ENCODE assay signal across 8 cellular contexts in genomic region chr1:35717911-35718476, GRCh38. TPM values are rescaled to one million over a fixed set of nuclear protein-coding genes. Genes with fewer than 3 reads are reported as not detected.
A peak's percentile ranks its signal among the peaks of the same experiment; 100 is the strongest.
DNase-seq lines count a peak whose midpoint lies in the region; ATAC-seq, FAIRE-seq and TF ChIP-seq lines count a peak whose summit lies in the region.

No MANE protein-coding gene starts in this region.

- ATAC-seq in GM21423 (IDR thresholded peaks at IDR 0.05; ENCODE audit: unreplicated experiment), result no peak

- dilution Hi-C loops in endothelial cell of umbilical vein (cut with MboI; ENCODE audit: extremely low pct_ligation_motif_present, low sequenced_read_pairs), result no loop called here

- H3K9me3 ChIP-seq in endothelial cell of umbilical vein (replicated peaks; ENCODE audit: control insufficient read depth, insufficient read depth, low read length) (no peaks in the 10 kb centered on the region), mononuclear cell (ENCODE audit: low read depth, low read length) (no peaks in the 10 kb centered on the region), transverse colon (no peaks in the 10 kb centered on the region)

- POLR2A ChIA-PET in endothelial cell of umbilical vein (lab: Charles Lee), result no interaction called here

- H4K20me1 ChIP-seq in endothelial cell of umbilical vein (replicated peaks; ENCODE audit: control insufficient read depth, extremely low read depth, insufficient read depth, low read length), result no peaks in the 10 kb centered on the region

- H3K36me3 ChIP-seq in endothelial cell of umbilical vein (ENCODE audit: control insufficient read depth in 2 of 2, extremely low read depth in 1 of 2, insufficient read depth in 2 of 2, low read length in 2 of 2) (peaks cover 0 to 12% of the 10 kb centered on the region in 2 experiments), transverse colon (no peaks in the 10 kb centered on the region)

- TF ChIP-seq EP300 in transverse colon (IDR thresholded peaks at IDR 0.05; ENCODE audit: low read depth), result no peak

- H3K4me3 ChIP-seq in HFF-Myc (replicated peaks; ENCODE audit: low read depth, low read length), result peak overlapping the region; percentile 81
- peak overlapping the region; percentile 65 to 84 (median 77) for H3K4me3 ChIP-seq in endothelial cell of umbilical vein (replicated peaks in 1 of 3; ENCODE audit: insufficient read depth in 1 of 3, low read depth in 1 of 3, low read length in 3 of 3)
- H3K4me3 ChIP-seq in mononuclear cell (ENCODE audit: low read length), result peak overlapping the region; percentile 78
- peak overlapping the region; percentile 48 to 91 (median 78) for H3K4me3 ChIP-seq in transverse colon

- TF ChIP-seq POLR2A in endothelial cell of umbilical vein (IDR thresholded peaks at IDR 0.05; ENCODE audit: low read depth, low read length) (no peak), transverse colon (IDR thresholded peaks at IDR 0.05) (no peak)

- CTCF ChIA-PET in endothelial cell of umbilical vein (lab: Charles Lee), result interaction anchor here (0.6 to 5.6 kb wide), 7 partner anchors 8 to 516 kb away, joined by 3 to 117 read pairs (median 4); no protein-coding TSS in a partner anchor

- 11 to 32% methylated on average over 3 to 10 of the region's 10 CpGs for WGBS in transverse colon (ENCODE audit: low coverage in 1 of 2), 2 donors

- peak overlapping the region; percentile 28 for H3K9ac ChIP-seq in endothelial cell of umbilical vein (replicated peaks; ENCODE audit: extremely low read depth, insufficient read depth, low read length)

- peak in 10 of 14 donors; percentile 12 to 61 (median 36) for DNase-seq in C1 segment of cervical spinal cord (lab: John Stamatoyannopoulos, UW)
- DNase-seq in HFF-Myc (ENCODE audit: extremely low read depth, low read depth), result no peak
- DNase-seq in SW480 (ENCODE audit: low spot score), result peak; percentile 29
- peak; percentile 51 for DNase-seq in endothelial cell of umbilical vein (ENCODE audit: low read depth, low spot score)
- peak; percentile 45 for DNase-seq in transverse colon
- DNase-seq in central memory CD4-positive, alpha-beta T cell, result no peak

- H3K27me3 ChIP-seq in endothelial cell of umbilical vein (ENCODE audit: control insufficient read depth in 2 of 2, insufficient read depth in 2 of 2, low read length in 2 of 2) (no peaks in the 10 kb centered on the region), mononuclear cell (ENCODE audit: insufficient read depth, low read length) (no peaks in the 10 kb centered on the region), transverse colon (no peaks in the 10 kb centered on the region)

- no peak for TF ChIP-seq CTCF in HFF-Myc (IDR thresholded peaks at IDR 0.05; ENCODE audit: low read depth, low read length, missing control alignments)
- TF ChIP-seq CTCF in endothelial cell of umbilical vein (IDR thresholded peaks at IDR 0.05; ENCODE audit: extremely low read depth in 1 of 2, insufficient read depth in 1 of 2, low read depth in 1 of 2, low read length in 2 of 2), result no peak
- TF ChIP-seq CTCF in transverse colon (IDR thresholded peaks at IDR 0.05), result no peak

- intact Hi-C loops in endothelial cell of umbilical vein (cut with micrococcal nuclease), result loop anchor here (2.0 to 5.0 kb wide), 2 partner anchors 81 to 526 kb away; partner anchors contain the start of gene SFPQ
- intact Hi-C loops in transverse colon (cut with DNase I; ENCODE audit: low total_unique reads), result loop anchor here (10.0 kb wide), 1 partner anchor 263 kb away; no protein-coding TSS in a partner anchor

- in situ Hi-C loops in transverse colon (cut with MboI; ENCODE audit: low pct_ligation_motif_present in 1 of 4, low pct_unique_long_range_greater_than_20kb in 1 of 4, low sequenced_read_pairs in 3 of 4), result loop anchor here in 1 of 4 donors (5.0 to 25.0 kb wide), 3 partner anchors 63 to 256 kb away; partner anchors contain the start of gene TFAP2E

- TSS peak; percentile 79 for BruUV-seq in endothelial cell of umbilical vein (replicated peaks; lab: Mats Ljungman, UMichigan)

- peak; percentile 67 for FAIRE-seq in endothelial cell of umbilical vein (lab: Jason Lieb, UNC)

- H3K79me2 ChIP-seq in endothelial cell of umbilical vein (ENCODE audit: control insufficient read depth, insufficient read depth, low read length), result peaks cover 32% of the 10 kb centered on the region

- H3K4me2 ChIP-seq in endothelial cell of umbilical vein (ENCODE audit: insufficient read depth, low read length), result peak overlapping the region; percentile 76

- peak overlapping the region; percentile 42 for H3K27ac ChIP-seq in endothelial cell of umbilical vein (ENCODE audit: insufficient read depth, low read depth, low read length)
- peak overlapping the region; percentile 77 to 89 (median 82) for H3K27ac ChIP-seq in transverse colon

- H3K9me1 ChIP-seq in endothelial cell of umbilical vein (replicated peaks; ENCODE audit: control insufficient read depth, extremely low read depth, insufficient read depth, low read length), result no peaks in the 10 kb centered on the region

- peak overlapping the region; percentile 35 for H2AFZ ChIP-seq in endothelial cell of umbilical vein (ENCODE audit: low read depth, low read length)

- peaks cover 13% of the 10 kb centered on the region for H3K4me1 ChIP-seq in endothelial cell of umbilical vein (ENCODE audit: control insufficient read depth, extremely low read depth, insufficient read depth, low read length)
- H3K4me1 ChIP-seq in mononuclear cell (ENCODE audit: insufficient read depth, low read length), result peaks cover 21% of the 10 kb centered on the region
- H3K4me1 ChIP-seq in transverse colon, result peaks cover 12 to 38% (median 18%) of the 10 kb centered on the region in 4 donors

TF ChIP-seq in endothelial cell of umbilical vein, 7 proteins besides CTCF, POLR2A, EP300 and RAD21:
- no peak for TF ChIP-seq JUN (IDR thresholded peaks at IDR 0.05; ENCODE audit: borderline replicate concordance, insufficient read depth, insufficient read length, low read depth)
- no peak for TF ChIP-seq MAX (IDR thresholded peaks at IDR 0.05; ENCODE audit: insufficient read depth, insufficient read length)
- no peak for TF ChIP-seq FOS (IDR thresholded peaks at IDR 0.05; ENCODE audit: borderline replicate concordance, insufficient read depth, low read length)
- TF ChIP-seq MYC (IDR thresholded peaks at IDR 0.05; ENCODE audit: low read depth, low read length), result no peak
- TF ChIP-seq GATA2 (IDR thresholded peaks at IDR 0.05; ENCODE audit: insufficient read depth, insufficient read length, low read depth, low read length), result no peak
- no peak for TF ChIP-seq EZH2 (IDR thresholded peaks at IDR 0.05; ENCODE audit: borderline replicate concordance, low read depth, low read length, severe bottlenecking)
- TF ChIP-seq POLR2AphosphoS5 (IDR thresholded peaks at IDR 0.05; ENCODE audit: insufficient read depth, low read depth, low read length), result no peak

RNA-seq across cellular contexts. Expression of gene C1orf216, which starts 0.7 kb away (rescaled TPM):
- 15.3 and 18.5 TPM in 2 replicates for total RNA-seq in endothelial cell of umbilical vein
- 12.4 and 13.3 TPM in 2 replicates for polyA plus RNA-seq in endothelial cell of umbilical vein
- polyA plus RNA-seq in endothelial cell of umbilical vein (2011; cell fraction: cytosol; rRNA removed), result 10.2 and 11.5 TPM in 2 replicates
- 14.0 and 18.7 TPM in 2 replicates for polyA plus RNA-seq in endothelial cell of umbilical vein (2011; cell fraction: nucleus; rRNA removed)
- polyA plus RNA-seq in endothelial cell of umbilical vein (2012), result 14.1 and 17.0 TPM in 2 replicates
- polyA minus RNA-seq in endothelial cell of umbilical vein, result 24.4 and 32.5 TPM in 2 replicates
- polyA minus RNA-seq in endothelial cell of umbilical vein (2011; cell fraction: cytosol; rRNA and poly(A)+ RNA removed), result 13.9 TPM
- polyA minus RNA-seq in endothelial cell of umbilical vein (2011; cell fraction: nucleus; rRNA and poly(A)+ RNA removed), result 4.5 and 4.9 TPM in 2 replicates
- 1.8 TPM for total RNA-seq in mononuclear cell
- 1 to 10 TPM; 2.8 to 6.7 (median 4.7) TPM for total RNA-seq in transverse colon

RNA-seq across cellular contexts. Expression of gene CLSPN, which starts 51.8 kb away (rescaled TPM):
- 33.2 and 39.5 TPM in 2 replicates for total RNA-seq in endothelial cell of umbilical vein
- polyA plus RNA-seq in endothelial cell of umbilical vein, result 3.2 and 4.2 TPM in 2 replicates
- 11.2 and 12.1 TPM in 2 replicates for polyA plus RNA-seq in endothelial cell of umbilical vein (2011; cell fraction: cytosol; rRNA removed)
- 12.2 and 19.7 TPM in 2 replicates for polyA plus RNA-seq in endothelial cell of umbilical vein (2011; cell fraction: nucleus; rRNA removed)
- polyA plus RNA-seq in endothelial cell of umbilical vein (2012), result 5.9 and 14.6 TPM in 2 replicates
- 10.7 and 22.5 TPM in 2 replicates for polyA minus RNA-seq in endothelial cell of umbilical vein
- polyA minus RNA-seq in endothelial cell of umbilical vein (2011; cell fraction: cytosol; rRNA and poly(A)+ RNA removed), result 27.1 TPM
- 8.0 and 25.6 TPM in 2 replicates for polyA minus RNA-seq in endothelial cell of umbilical vein (2011; cell fraction: nucleus; rRNA and poly(A)+ RNA removed)
- total RNA-seq in mononuclear cell, result 0.73 TPM
- under 1 TPM in 2 of 4 donors, not detected in 2; 0.79 to 0.82 TPM for total RNA-seq in transverse colon

Comparison
In these comparisons a context has a peak if more than half of its experiments do, and no peak if none do; other contexts are left out.
1. DNase-seq: peak in C1 segment of cervical spinal cord (10 of 14), SW480 (single experiment), endothelial cell of umbilical vein (single experiment) and transverse colon (single experiment); none in HFF-Myc (single experiment) and central memory CD4-positive, alpha-beta T cell (single experiment).
2. RNA of gene CLSPN, which starts 51.8 kb away (total RNA-seq): 33.2 to 39.5 TPM in endothelial cell of umbilical vein; 0.79 to 0.82 TPM in transverse colon and 0.73 TPM in mononuclear cell (single experiment); every median in the first group is over 10 times any median in the second.
3. Peak in every context shown above with its lines, with median percentiles within 50 percentile points of each other: H3K4me3 ChIP-seq.